In the genomic region with DNA sequence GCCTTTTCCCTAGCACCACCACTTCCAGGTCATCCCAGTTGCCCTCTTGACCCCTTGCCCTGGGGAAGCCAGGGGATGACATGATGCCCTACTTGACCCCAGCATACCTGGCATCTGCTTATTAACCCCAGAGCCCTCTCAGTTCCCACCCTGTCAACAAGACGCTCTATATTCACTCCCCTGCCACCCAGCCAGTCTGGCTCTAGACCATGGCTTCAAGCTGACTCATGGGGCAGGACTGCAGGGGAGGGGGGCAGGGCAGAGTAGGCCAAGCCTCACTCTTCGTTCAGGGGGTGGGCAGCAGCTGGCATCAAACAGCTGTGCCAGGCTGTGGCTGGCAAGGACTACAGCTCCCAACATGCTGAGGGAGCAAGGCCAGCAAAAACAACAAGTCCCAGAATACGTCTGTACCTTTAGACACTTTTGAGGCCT, we compare ENCODE assay signal across 2 cellular contexts.
TF ChIP-seq lines count a peak whose summit lies in the region.

No MANE protein-coding gene starts in this region.

TF ChIP-seq in A549, 52 proteins besides CTCF, POLR2A, EP300 and RAD21:
- no peak for TF ChIP-seq FOSL2 (IDR thresholded peaks at IDR 0.05)
- peak; percentile 27; the same call in 1 of the 2 replicates for TF ChIP-seq FOSL2 (CRISPR knock-in tag; IDR thresholded peaks at IDR 0.05)
- no peak for TF ChIP-seq CBX2 (IDR thresholded peaks at IDR 0.05; ENCODE audit: borderline replicate concordance, low read depth)
- no peak for TF ChIP-seq RFX5 (IDR thresholded peaks at IDR 0.05)

TF ChIP-seq in K562, 482 proteins besides CTCF, POLR2A, EP300 and RAD21:
- TF ChIP-seq, protein P1, sequence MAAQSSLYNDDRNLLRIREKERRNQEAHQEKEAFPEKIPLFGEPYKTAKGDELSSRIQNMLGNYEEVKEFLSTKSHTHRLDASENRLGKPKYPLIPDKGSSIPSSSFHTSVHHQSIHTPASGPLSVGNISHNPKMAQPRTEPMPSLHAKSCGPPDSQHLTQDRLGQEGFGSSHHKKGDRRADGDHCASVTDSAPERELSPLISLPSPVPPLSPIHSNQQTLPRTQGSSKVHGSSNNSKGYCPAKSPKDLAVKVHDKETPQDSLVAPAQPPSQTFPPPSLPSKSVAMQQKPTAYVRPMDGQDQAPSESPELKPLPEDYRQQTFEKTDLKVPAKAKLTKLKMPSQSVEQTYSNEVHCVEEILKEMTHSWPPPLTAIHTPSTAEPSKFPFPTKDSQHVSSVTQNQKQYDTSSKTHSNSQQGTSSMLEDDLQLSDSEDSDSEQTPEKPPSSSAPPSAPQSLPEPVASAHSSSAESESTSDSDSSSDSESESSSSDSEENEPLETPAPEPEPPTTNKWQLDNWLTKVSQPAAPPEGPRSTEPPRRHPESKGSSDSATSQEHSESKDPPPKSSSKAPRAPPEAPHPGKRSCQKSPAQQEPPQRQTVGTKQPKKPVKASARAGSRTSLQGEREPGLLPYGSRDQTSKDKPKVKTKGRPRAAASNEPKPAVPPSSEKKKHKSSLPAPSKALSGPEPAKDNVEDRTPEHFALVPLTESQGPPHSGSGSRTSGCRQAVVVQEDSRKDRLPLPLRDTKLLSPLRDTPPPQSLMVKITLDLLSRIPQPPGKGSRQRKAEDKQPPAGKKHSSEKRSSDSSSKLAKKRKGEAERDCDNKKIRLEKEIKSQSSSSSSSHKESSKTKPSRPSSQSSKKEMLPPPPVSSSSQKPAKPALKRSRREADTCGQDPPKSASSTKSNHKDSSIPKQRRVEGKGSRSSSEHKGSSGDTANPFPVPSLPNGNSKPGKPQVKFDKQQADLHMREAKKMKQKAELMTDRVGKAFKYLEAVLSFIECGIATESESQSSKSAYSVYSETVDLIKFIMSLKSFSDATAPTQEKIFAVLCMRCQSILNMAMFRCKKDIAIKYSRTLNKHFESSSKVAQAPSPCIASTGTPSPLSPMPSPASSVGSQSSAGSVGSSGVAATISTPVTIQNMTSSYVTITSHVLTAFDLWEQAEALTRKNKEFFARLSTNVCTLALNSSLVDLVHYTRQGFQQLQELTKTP (IDR thresholded peaks at IDR 0.05; ENCODE audit: low read depth in 1 of 2, partially characterized antibody in 2 of 2), result peak in 1 of 2 experiments; percentile 68
- TF ChIP-seq ZFP1 (CRISPR knock-in tag; IDR thresholded peaks at IDR 0.05), result no peak
- TF ChIP-seq ELF4 (CRISPR knock-in tag; IDR thresholded peaks at IDR 0.05), result no peak
- TF ChIP-seq NFE2 (IDR thresholded peaks at IDR 0.05; ENCODE audit: low read depth), result 0 out of 2 replicates have a peak, but pooled peaks have one; percentile 14
- 0 out of 2 replicates have a peak, but pooled peaks have one; percentile 5 for TF ChIP-seq ZNF316 (IDR thresholded peaks at IDR 0.05)
- TF ChIP-seq, protein P2, sequence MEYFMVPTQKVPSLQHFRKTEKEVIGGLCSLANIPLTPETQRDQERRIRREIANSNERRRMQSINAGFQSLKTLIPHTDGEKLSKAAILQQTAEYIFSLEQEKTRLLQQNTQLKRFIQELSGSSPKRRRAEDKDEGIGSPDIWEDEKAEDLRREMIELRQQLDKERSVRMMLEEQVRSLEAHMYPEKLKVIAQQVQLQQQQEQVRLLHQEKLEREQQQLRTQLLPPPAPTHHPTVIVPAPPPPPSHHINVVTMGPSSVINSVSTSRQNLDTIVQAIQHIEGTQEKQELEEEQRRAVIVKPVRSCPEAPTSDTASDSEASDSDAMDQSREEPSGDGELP (CRISPR knock-in tag; IDR thresholded peaks at IDR 0.05; ENCODE audit: borderline replicate concordance), result peak; percentile 43; the same call in 1 of the 2 replicates
